In the genomic region with DNA sequence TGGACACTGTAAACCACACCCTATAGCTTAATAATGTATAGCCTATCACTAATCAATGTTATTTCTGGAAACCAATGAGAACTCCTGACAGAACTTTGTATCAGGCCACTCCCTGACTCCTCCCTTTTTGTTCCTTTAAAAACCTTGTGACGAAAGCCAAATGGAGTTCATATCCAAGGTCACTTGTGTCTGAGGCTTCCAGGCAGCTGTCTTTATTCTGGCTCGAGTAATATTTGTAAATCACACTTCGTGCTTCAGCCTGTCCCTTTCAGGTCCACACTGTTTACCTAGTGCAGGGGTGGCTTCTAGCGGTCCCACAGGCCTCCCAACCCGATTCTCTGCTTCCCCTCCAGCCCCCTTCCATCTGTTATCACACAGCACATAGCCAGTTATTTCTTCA, we compare ENCODE assay signal across 24 cellular contexts. TPM values are rescaled to one million over a fixed set of nuclear protein-coding genes. Genes with fewer than 3 reads are reported as not detected.
DNase-seq lines count a peak whose midpoint lies in the region; ATAC-seq and TF ChIP-seq lines count a peak whose summit lies in the region.
"Had no signal": no experiment of that assay in that cellular context is flagged by ENCODE, and none has a peak within 500 bp of the region (broad histone marks: within the 10 kb centered on the region; RNA-seq: fewer than 3 reads in every experiment).

No MANE protein-coding gene starts in this region.

- H3K4me1 Mint-ChIP-seq in nephron = peaks cover 41% of the 10 kb centered on the region
- no peaks in the 10 kb centered on the region for H3K4me1 Mint-ChIP-seq in CD8-positive, alpha-beta T cell (ENCODE audit: low read depth)
- H3K4me1 Mint-ChIP-seq: activated naive CD4-positive, alpha-beta T cell treated with anti-CD3 and anti-CD28 coated beads, Interleukin-2, amount 10 ng/mL, durations not matched to agents 7 days and 5 days; naive B cell had no signal

- H3K4me3 ChIP-seq in cardiac muscle cell = no peak overlapping the region
- no peak overlapping the region for H3K4me3 ChIP-seq in CD8-positive, alpha-beta T cell (ENCODE audit: low read depth, low read length)
- H3K4me3 ChIP-seq: ascending aorta, uterus had no signal

- no peaks in the 10 kb centered on the region for H3K27me3 Mint-ChIP-seq in nephron (ENCODE audit: low read depth)
- H3K27me3 Mint-ChIP-seq in CD8-positive, alpha-beta T cell (ENCODE audit: low read depth) = peaks cover 22% of the 10 kb centered on the region

- CTCF ChIA-PET in CD8-positive, alpha-beta T cell (lab: Charles Lee) = no interaction called here

- H3K36me3 ChIP-seq in cardiac muscle cell = no peaks in the 10 kb centered on the region
- H3K36me3 ChIP-seq in CD8-positive, alpha-beta T cell (ENCODE audit: insufficient read depth, low read length) = no peaks in the 10 kb centered on the region
- H3K36me3 ChIP-seq: ascending aorta, uterus had no signal

- H3K36me3 Mint-ChIP-seq in nephron (ENCODE audit: low read depth) = no peaks in the 10 kb centered on the region
- no peaks in the 10 kb centered on the region for H3K36me3 Mint-ChIP-seq in CD8-positive, alpha-beta T cell
- H3K36me3 Mint-ChIP-seq: activated naive CD4-positive, alpha-beta T cell treated with anti-CD3 and anti-CD28 coated beads, Interleukin-2, amount 10 ng/mL, durations not matched to agents 7 days and 5 days; naive B cell; WTC11 had no signal

- peak; percentile 33 for DNase-seq in COLO668 (lab: John Stamatoyannopoulos, UW; ENCODE audit: unreplicated experiment)
- peak; percentile 28 for DNase-seq in NCI-H2029 treated with DMSO at 0.1 percent for 48 hours (lab: John Stamatoyannopoulos, UW)
- no peak for DNase-seq in cardiac muscle cell (ENCODE audit: low read depth in 1 of 2, low spot score in 1 of 2)
- DNase-seq in CD8-positive, alpha-beta T cell = no peak
- DNase-seq in omental fat pad (ENCODE audit: low spot score) = no peak
- DNase-seq: activated CD8-positive, alpha-beta T cell treated with anti-CD3 and anti-CD28 coated beads, Interleukin-2, amount 10 ng/mL, durations not matched to agents 7 days and 5 days; activated naive CD4-positive, alpha-beta T cell treated with anti-CD3 and anti-CD28 coated beads, Interleukin-2, amount 10 ng/mL, durations not matched to agents 7 days and 5 days; activated T-cell treated with anti-CD3 and anti-CD28 coated beads, Interleukin-2, amount 50 U/mL, for 48 hours; CD4-positive, alpha-beta T cell; head of caudate nucleus; naive B cell; NCI-H1930; NCI-H524 treated with DMSO at 0.1 percent for 48 hours; OCI-M1; substantia nigra; uterus had no signal

- H3K4me3 Mint-ChIP-seq in nephron = no peak overlapping the region
- no peak overlapping the region for H3K4me3 Mint-ChIP-seq in CD8-positive, alpha-beta T cell
- H3K4me3 Mint-ChIP-seq: activated CD8-positive, alpha-beta T cell treated with anti-CD3 and anti-CD28 coated beads, Interleukin-2, amount 10 ng/mL, durations not matched to agents 7 days and 5 days; activated naive CD4-positive, alpha-beta T cell treated with anti-CD3 and anti-CD28 coated beads, Interleukin-2, amount 10 ng/mL, durations not matched to agents 7 days and 5 days; CD4-positive, alpha-beta T cell; naive B cell; T-helper 2 cell treated with Interferon-gamma antibody and Interleukin-4, amounts not matched to agents 5 μg/mL and 100 μg/mL, for 36 hours; WTC11 had no signal

- peak overlapping the region; percentile 71 to 96 (median 95) for H3K27ac Mint-ChIP-seq in nephron
- H3K27ac Mint-ChIP-seq in CD8-positive, alpha-beta T cell = no peak overlapping the region
- H3K27ac Mint-ChIP-seq: activated CD8-positive, alpha-beta T cell treated with anti-CD3 and anti-CD28 coated beads, Interleukin-2, amount 10 ng/mL, durations not matched to agents 7 days and 5 days; activated naive CD4-positive, alpha-beta T cell treated with anti-CD3 and anti-CD28 coated beads, Interleukin-2, amount 10 ng/mL, durations not matched to agents 7 days and 5 days; CD4-positive, alpha-beta T cell; T-helper 2 cell treated with Interferon-gamma antibody and Interleukin-4, amounts not matched to agents 5 μg/mL and 100 μg/mL, for 36 hours had no signal

- H3K27me3 ChIP-seq in cardiac muscle cell = no peaks in the 10 kb centered on the region
- no peaks in the 10 kb centered on the region for H3K27me3 ChIP-seq in CD8-positive, alpha-beta T cell (ENCODE audit: insufficient read depth, low read length)
- H3K27me3 ChIP-seq: ascending aorta, uterus had no signal

- intact Hi-C loops in CD8-positive, alpha-beta T cell (cut with DNase I, micrococcal nuclease) = no loop called here

- peak overlapping the region; percentile 1 for H3K27ac ChIP-seq in cardiac muscle cell
- no peak overlapping the region for H3K27ac ChIP-seq in CD8-positive, alpha-beta T cell (ENCODE audit: low read depth, low read length)
- H3K27ac ChIP-seq: ascending aorta, uterus had no signal

- no peaks in the 10 kb centered on the region for H3K9me3 ChIP-seq in cardiac muscle cell (ENCODE audit: low read depth)
- no peaks in the 10 kb centered on the region for H3K9me3 ChIP-seq in CD8-positive, alpha-beta T cell (ENCODE audit: low read length)
- H3K9me3 ChIP-seq: ascending aorta, uterus had no signal

- no peaks in the 10 kb centered on the region for H3K4me1 ChIP-seq in cardiac muscle cell (ENCODE audit: low read depth)
- H3K4me1 ChIP-seq in CD8-positive, alpha-beta T cell (ENCODE audit: insufficient read depth, low read length) = no peaks in the 10 kb centered on the region
- H3K4me1 ChIP-seq: ascending aorta, uterus had no signal

- POLR2A ChIA-PET in CD8-positive, alpha-beta T cell (lab: Charles Lee) = no interaction called here

- no peak for ATAC-seq in CD8-positive, alpha-beta T cell
- ATAC-seq in HG03521 (IDR thresholded peaks at IDR 0.05; ENCODE audit: unreplicated experiment) = no peak
- no peak for ATAC-seq in omental fat pad (ENCODE audit: low FRiP score)
- no peak for ATAC-seq in HG02884 (IDR thresholded peaks at IDR 0.05; ENCODE audit: unreplicated experiment)
- ATAC-seq: activated CD8-positive, alpha-beta T cell treated with anti-CD3 and anti-CD28 coated beads, Interleukin-2, amount 10 ng/mL, durations not matched to agents 7 days and 5 days; WTC11 had no signal

- TF ChIP-seq CTCF in cardiac muscle cell (IDR thresholded peaks at IDR 0.05; ENCODE audit: low read depth, low read length) (no peak), nephron (IDR thresholded peaks at IDR 0.05; ENCODE audit: unreplicated experiment in 3 of 3) (no peak), omental fat pad (IDR thresholded peaks at IDR 0.05) (no peak)
- TF ChIP-seq CTCF in CD8-positive, alpha-beta T cell (IDR thresholded peaks at IDR 0.05) = no peak

- H3K9me3 Mint-ChIP-seq in nephron = no peaks in the 10 kb centered on the region
- H3K9me3 Mint-ChIP-seq in CD8-positive, alpha-beta T cell = no peaks in the 10 kb centered on the region
- H3K9me3 Mint-ChIP-seq: activated naive CD4-positive, alpha-beta T cell treated with anti-CD3 and anti-CD28 coated beads, Interleukin-2, amount 10 ng/mL, durations not matched to agents 7 days and 5 days; CD4-positive, alpha-beta T cell; T-helper 2 cell treated with Interferon-gamma antibody and Interleukin-4, amounts not matched to agents 5 μg/mL and 100 μg/mL, for 36 hours had no signal

RNA-seq across cellular contexts. Expression of a gene that starts 16.2 kb away (rescaled TPM):
- total RNA-seq in cardiac muscle cell (0.12 and 0.18 TPM in 2 replicates), omental fat pad (not detected)
- 0.87 and 1.2 TPM in 2 replicates for polyA plus RNA-seq in cardiac muscle cell
- total RNA-seq in CD8-positive, alpha-beta T cell = not detected
- total RNA-seq: activated CD8-positive, alpha-beta T cell treated with anti-CD3 and anti-CD28 coated beads, Interleukin-2, amount 10 ng/mL, durations not matched to agents 7 days and 5 days; ascending aorta; CD4-positive, alpha-beta T cell; pulmonary artery endothelial cell; SK-MEL-5; WTC11 had no signal

RNA-seq across cellular contexts. Expression of a gene that starts 17.1 kb away (rescaled TPM):
- 16.3 and 16.6 TPM in 2 replicates for total RNA-seq in cardiac muscle cell
- 19.5 and 23.8 TPM in 2 replicates for polyA plus RNA-seq in cardiac muscle cell
- not detected for total RNA-seq in CD8-positive, alpha-beta T cell
- 10 to 100 TPM in 1 of 4 donors, 1 to 10 TPM in 3; 2.5 to 10.7 (median 4.0) TPM for total RNA-seq in omental fat pad
- total RNA-seq: activated CD8-positive, alpha-beta T cell treated with anti-CD3 and anti-CD28 coated beads, Interleukin-2, amount 10 ng/mL, durations not matched to agents 7 days and 5 days; CD4-positive, alpha-beta T cell; pulmonary artery endothelial cell; SK-MEL-5 had no signal

Comparison
In these comparisons a context has a peak if more than half of its experiments do, and no peak if none do; other contexts are left out.
1. DNase-seq: peak in COLO668 (single experiment) and NCI-H2029 treated with DMSO at 0.1 percent for 48 hours (single experiment); none in cardiac muscle cell (0 of 2), CD8-positive, alpha-beta T cell (0 of 7) and omental fat pad (single experiment).